In the genomic region with DNA sequence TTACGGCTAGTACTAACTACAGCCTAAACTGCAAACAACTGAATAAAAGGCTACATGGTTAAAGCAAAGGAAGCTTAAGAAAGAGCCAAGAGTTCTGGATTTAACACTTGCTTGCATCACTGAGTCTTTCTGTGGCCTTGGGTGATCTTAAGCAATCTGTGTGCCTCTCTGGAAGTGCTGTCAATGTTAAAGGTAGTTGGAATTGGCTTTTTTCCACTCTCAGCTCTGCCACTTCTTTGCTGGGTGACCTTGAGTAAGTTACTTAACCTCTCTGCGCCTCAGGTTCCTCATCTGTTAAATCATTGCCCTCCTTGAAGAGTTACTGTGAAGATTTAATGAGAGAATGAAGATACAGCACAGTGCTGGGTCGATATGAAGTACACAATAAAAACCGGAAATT, we compare ENCODE assay signal across 13 cellular contexts. TPM values are rescaled to one million over a fixed set of nuclear protein-coding genes. Genes with fewer than 3 reads are reported as not detected.
A peak's percentile ranks its signal among the peaks of the same experiment; 100 is the strongest.
DNase-seq lines count a peak whose midpoint lies in the region; ATAC-seq and TF ChIP-seq lines count a peak whose summit lies in the region.
"Had no signal": no experiment of that assay in that cellular context is flagged by ENCODE, and none has a peak within 500 bp of the region (broad histone marks: within the 10 kb centered on the region; RNA-seq: fewer than 3 reads in every experiment).

No MANE protein-coding gene starts in this region.

- peak overlapping the region; percentile 95 for H3K27ac ChIP-seq in C4-2B
- peak overlapping the region; percentile 100 for H3K27ac ChIP-seq in PC-9
- peak overlapping the region; percentile 68 for H3K27ac ChIP-seq in foreskin keratinocyte
- H3K27ac ChIP-seq in sigmoid colon, result peak overlapping the region; percentile 4 to 69 (median 62)
- H3K27ac ChIP-seq: neural progenitor cell had no signal

- no peaks in the 10 kb centered on the region for H3K27me3 Mint-ChIP-seq in stimulated activated naive CD8-positive, alpha-beta T cell treated with anti-CD3 and anti-CD28 coated beads, Interleukin-15, amount 100 ng/mL, for 72 hours
- H3K27me3 Mint-ChIP-seq: activated naive CD8-positive, alpha-beta T cell treated with anti-CD3 and anti-CD28 coated beads for 36 hours had no signal

- WGBS in sigmoid colon, 2 donors, result 47 to 68% methylated on average over 4 of the region's 4 CpGs

- no peak overlapping the region for H3K27ac Mint-ChIP-seq in stimulated activated naive CD8-positive, alpha-beta T cell treated with anti-CD3 and anti-CD28 coated beads, Interleukin-15, amount 100 ng/mL, for 72 hours
- H3K27ac Mint-ChIP-seq: activated naive CD8-positive, alpha-beta T cell treated with anti-CD3 and anti-CD28 coated beads for 36 hours; neural progenitor cell had no signal

- no peaks in the 10 kb centered on the region for H3K9me2 ChIP-seq in PC-9 (ENCODE audit: insufficient read depth)

- H3K9me3 ChIP-seq in PC-9 (ENCODE audit: insufficient read depth, low read depth) (no peaks in the 10 kb centered on the region), sigmoid colon (no peaks in the 10 kb centered on the region)

- TF ChIP-seq POLR2A in sigmoid colon (IDR thresholded peaks at IDR 0.05), result no peak

- POLR2A ChIA-PET in PC-9 (lab: Charles Lee; ENCODE audit: unreplicated experiment), result interaction anchor here (0.6 kb wide), 1 partner anchor 43 kb away, joined by 4 read pairs; no protein-coding TSS in a partner anchor

- H3K36me3 ChIP-seq in PC-9 (ENCODE audit: low read depth), result no peaks in the 10 kb centered on the region
- no peaks in the 10 kb centered on the region for H3K36me3 ChIP-seq in sigmoid colon
- H3K36me3 ChIP-seq: neural progenitor cell had no signal

- peak overlapping the region; percentile 85 for H3K4me2 ChIP-seq in PC-9
- H3K4me2 ChIP-seq: neural progenitor cell had no signal

- ATAC-seq in foreskin keratinocyte (no peak), HG02623 (IDR thresholded peaks at IDR 0.05; ENCODE audit: unreplicated experiment) (no peak)
- no peak for ATAC-seq in stimulated activated naive CD8-positive, alpha-beta T cell treated with anti-CD3 and anti-CD28 coated beads, Interleukin-15, amount 100 ng/mL, for 72 hours

- H3K4me1 ChIP-seq in PC-9 (replicated peaks; ENCODE audit: insufficient read depth) (peaks cover 50% of the 10 kb centered on the region), foreskin keratinocyte (peaks cover 48% of the 10 kb centered on the region), sigmoid colon (peaks cover 0 to 30% (median 25%) of the 10 kb centered on the region in 4 donors)
- H3K4me1 ChIP-seq: neural progenitor cell had no signal

- H3K27me3 ChIP-seq in PC-9 (ENCODE audit: insufficient read depth, low read depth) (no peaks in the 10 kb centered on the region), foreskin keratinocyte (no peaks in the 10 kb centered on the region), sigmoid colon (no peaks in the 10 kb centered on the region)
- H3K27me3 ChIP-seq: neural progenitor cell had no signal

- no TSS peak for BruUV-seq in PC-9 (replicated peaks; lab: Mats Ljungman, UMichigan)

- H2AFZ ChIP-seq in PC-9, result no peak overlapping the region
- H2AFZ ChIP-seq: neural progenitor cell had no signal

- CTCF ChIA-PET in PC-9 (lab: Charles Lee), result no interaction called here

- no peaks in the 10 kb centered on the region for H3K79me2 ChIP-seq in PC-9 (ENCODE audit: low read depth)

- DNase-seq in PC-9, result no peak
- DNase-seq in foreskin keratinocyte, result no peak
- DNase-seq in sigmoid colon, result no peak
- no peak for DNase-seq in SW 1271 (lab: John Stamatoyannopoulos, UW)
- DNase-seq in occipital lobe (lab: John Stamatoyannopoulos, UW), result no peak
- DNase-seq in stimulated activated naive CD8-positive, alpha-beta T cell treated with anti-CD3 and anti-CD28 coated beads, Interleukin-15, amount 100 ng/mL, for 72 hours, result no peak
- DNase-seq: activated naive CD8-positive, alpha-beta T cell treated with anti-CD3 and anti-CD28 coated beads for 36 hours; HCEC 1CT; SHP77; stimulated activated CD4-positive, alpha-beta T cell treated with anti-CD3 and anti-CD28 coated beads, Interleukin-1b, Interleukin-23, amount 100 ng/mL, for 48 hours had no signal

- peaks cover 96% of the 10 kb centered on the region for H3K4me1 Mint-ChIP-seq in stimulated activated naive CD8-positive, alpha-beta T cell treated with anti-CD3 and anti-CD28 coated beads, Interleukin-15, amount 100 ng/mL, for 72 hours
- H3K4me1 Mint-ChIP-seq: neural progenitor cell had no signal

- peaks cover 48% of the 10 kb centered on the region for H3F3A ChIP-seq in PC-9 (ENCODE audit: insufficient read depth, low read depth)

- no peak for TF ChIP-seq EP300 in sigmoid colon (IDR thresholded peaks at IDR 0.05)

- peak overlapping the region; percentile 8; the same call in 1 of the 2 replicates for H3K4me3 ChIP-seq in PC-9
- no peak overlapping the region for H3K4me3 ChIP-seq in sigmoid colon
- H3K4me3 ChIP-seq: neural progenitor cell had no signal

- no peak overlapping the region for H3K4me3 Mint-ChIP-seq in stimulated activated naive CD8-positive, alpha-beta T cell treated with anti-CD3 and anti-CD28 coated beads, Interleukin-15, amount 100 ng/mL, for 72 hours
- H3K4me3 Mint-ChIP-seq: activated naive CD8-positive, alpha-beta T cell treated with anti-CD3 and anti-CD28 coated beads for 36 hours; neural progenitor cell had no signal

- H4K20me1 ChIP-seq in PC-9 (ENCODE audit: insufficient read depth), result no peaks in the 10 kb centered on the region

- TF ChIP-seq CTCF in C4-2B (conservative IDR thresholded peaks at IDR 0.05), result no peak
- no peak for TF ChIP-seq CTCF in PC-9 (conservative IDR thresholded peaks at IDR 0.05)
- no peak for TF ChIP-seq CTCF in foreskin keratinocyte (conservative IDR thresholded peaks at IDR 0.05)
- TF ChIP-seq CTCF in sigmoid colon (IDR thresholded peaks at IDR 0.05), result no peak

- intact Hi-C loops in PC-9 (cut with micrococcal nuclease; ENCODE audit: unreplicated experiment), result loop anchor here (5.0 kb wide), 2 partner anchors 83 to 102 kb away; no protein-coding TSS in a partner anchor
- intact Hi-C loops in sigmoid colon (cut with DNase I), result no loop called here

- no peaks in the 10 kb centered on the region for H3K9me3 Mint-ChIP-seq in stimulated activated naive CD8-positive, alpha-beta T cell treated with anti-CD3 and anti-CD28 coated beads, Interleukin-15, amount 100 ng/mL, for 72 hours
- H3K9me3 Mint-ChIP-seq: neural progenitor cell had no signal

RNA-seq across cellular contexts. Expression of gene SLC2A9, which starts 15.7 kb away (rescaled TPM):
- total RNA-seq in PC-9 (2021) (0.28 and 1.1 TPM in 2 replicates), foreskin keratinocyte (33.2 and 43.9 TPM in 2 replicates), sigmoid colon (1 to 10 TPM; 3.9 to 6.7 (median 5.8) TPM), occipital lobe (3.1 TPM)
- polyA plus RNA-seq in foreskin keratinocyte (19.0 and 25.4 TPM in 2 replicates), sigmoid colon (1 to 10 TPM in 1 of 3 donors, under 1 TPM in 1, not detected in 1; 0.92 to 4.8 TPM)
